Comparison of ENCODE assay signal across 8 cellular contexts in genomic region chr14:104870368-104871144, GRCh38. TPM values are rescaled to one million over a fixed set of nuclear protein-coding genes. Genes with fewer than 3 reads are reported as not detected.
DNase-seq lines count a peak whose midpoint lies in the region; ATAC-seq and TF ChIP-seq lines count a peak whose summit lies in the region.

No MANE protein-coding gene starts in this region.

- no peaks in the 10 kb centered on the region for H3K27me3 ChIP-seq in thoracic aorta (replicated peaks; ENCODE audit: insufficient read depth)

- no peaks in the 10 kb centered on the region for H3K9me3 Mint-ChIP-seq in T-helper 2 cell treated with Interferon-gamma antibody and Interleukin-4, amounts not matched to agents 5 μg/mL and 100 μg/mL, for 36 hours

- peaks cover 11% of the 10 kb centered on the region for H3K27me3 Mint-ChIP-seq in T-helper 2 cell treated with Interferon-gamma antibody and Interleukin-4, amounts not matched to agents 5 μg/mL and 100 μg/mL, for 36 hours (ENCODE audit: low read depth)

- no peaks in the 10 kb centered on the region for H3K36me3 Mint-ChIP-seq in T-helper 2 cell treated with Interferon-gamma antibody and Interleukin-4, amounts not matched to agents 5 μg/mL and 100 μg/mL, for 36 hours (ENCODE audit: low read depth)

- TF ChIP-seq CTCF in thoracic aorta (IDR thresholded peaks at IDR 0.05), result peak; percentile 11

- H3K4me1 Mint-ChIP-seq in T-helper 2 cell treated with Interferon-gamma antibody and Interleukin-4, amounts not matched to agents 5 μg/mL and 100 μg/mL, for 36 hours (ENCODE audit: low read depth), result no peaks in the 10 kb centered on the region

- ATAC-seq in thoracic aorta (ENCODE audit: insufficient number of reproducible peaks, low FRiP score, low read depth) (no peak), GM18873 (IDR thresholded peaks at IDR 0.05; ENCODE audit: low FRiP score, unreplicated experiment) (no peak)

- no peak overlapping the region for H3K4me3 Mint-ChIP-seq in T-helper 2 cell treated with Interferon-gamma antibody and Interleukin-4, amounts not matched to agents 5 μg/mL and 100 μg/mL, for 36 hours

- no peak overlapping the region for H3K27ac Mint-ChIP-seq in T-helper 2 cell treated with Interferon-gamma antibody and Interleukin-4, amounts not matched to agents 5 μg/mL and 100 μg/mL, for 36 hours

- DNase-seq in T-helper 2 cell (peak in 3 of 5 experiments; percentile 22 to 38 (median 24)), iPS-NIHi7 (ENCODE audit: extremely low spot score) (peak; percentile 64), thoracic aorta (ENCODE audit: low spot score) (no peak), NCI-H2227 treated with DMSO at 0.1 percent for 48 hours (lab: John Stamatoyannopoulos, UW) (no peak), KBM-7 (no peak)
- DNase-seq in T-helper 2 cell treated with Interferon-gamma antibody and Interleukin-4, amounts not matched to agents 5 μg/mL and 100 μg/mL, for 36 hours (ENCODE audit: low spot score), result no peak
- DNase-seq in activated CD8-positive, alpha-beta memory T cell treated with anti-CD3 and anti-CD28 coated beads, Interleukin-2, amount 50 U/mL, for 48 hours, result peak; percentile 82

- no peaks in the 10 kb centered on the region for H3K9me3 ChIP-seq in thoracic aorta

- H3K27ac ChIP-seq in thoracic aorta, result no peak overlapping the region

- peaks cover 16 to 19% of the 10 kb centered on the region in 2 donors for H3K4me1 ChIP-seq in thoracic aorta (ENCODE audit: control insufficient read depth in 1 of 2, low read depth in 2 of 2)

- peaks cover 4% of the 10 kb centered on the region for H3K36me3 ChIP-seq in thoracic aorta

- no peak overlapping the region for H3K4me3 ChIP-seq in thoracic aorta

- in situ Hi-C loops in KBM-7 (cut with MboI; ENCODE audit: low pct_unique_long_range_greater_than_20kb, low sequenced_read_pairs), result no loop called here

RNA-seq across cellular contexts. Expression of gene CEP170B, which starts 5.5 kb away (rescaled TPM):
- 10 to 100 TPM; 35.2 to 38.2 TPM for total RNA-seq in thoracic aorta

RNA-seq across cellular contexts. Expression of gene PLD4, which starts 54.1 kb away (rescaled TPM):
- total RNA-seq in thoracic aorta, result under 1 TPM in 1 of 2 donors, not detected in 1; 0.35 TPM

Comparison
In these comparisons a context has a peak if more than half of its experiments do, and no peak if none do; other contexts are left out.
1. DNase-seq: peak in T-helper 2 cell (3 of 5), activated CD8-positive, alpha-beta memory T cell treated with anti-CD3 and anti-CD28 coated beads, Interleukin-2, amount 50 U/mL, for 48 hours (single experiment) and iPS-NIHi7 (single experiment); none in T-helper 2 cell treated with Interferon-gamma antibody and Interleukin-4, amounts not matched to agents 5 μg/mL and 100 μg/mL, for 36 hours (single experiment), thoracic aorta (single experiment), NCI-H2227 treated with DMSO at 0.1 percent for 48 hours (single experiment) and KBM-7 (single experiment).